In the genomic region with DNA sequence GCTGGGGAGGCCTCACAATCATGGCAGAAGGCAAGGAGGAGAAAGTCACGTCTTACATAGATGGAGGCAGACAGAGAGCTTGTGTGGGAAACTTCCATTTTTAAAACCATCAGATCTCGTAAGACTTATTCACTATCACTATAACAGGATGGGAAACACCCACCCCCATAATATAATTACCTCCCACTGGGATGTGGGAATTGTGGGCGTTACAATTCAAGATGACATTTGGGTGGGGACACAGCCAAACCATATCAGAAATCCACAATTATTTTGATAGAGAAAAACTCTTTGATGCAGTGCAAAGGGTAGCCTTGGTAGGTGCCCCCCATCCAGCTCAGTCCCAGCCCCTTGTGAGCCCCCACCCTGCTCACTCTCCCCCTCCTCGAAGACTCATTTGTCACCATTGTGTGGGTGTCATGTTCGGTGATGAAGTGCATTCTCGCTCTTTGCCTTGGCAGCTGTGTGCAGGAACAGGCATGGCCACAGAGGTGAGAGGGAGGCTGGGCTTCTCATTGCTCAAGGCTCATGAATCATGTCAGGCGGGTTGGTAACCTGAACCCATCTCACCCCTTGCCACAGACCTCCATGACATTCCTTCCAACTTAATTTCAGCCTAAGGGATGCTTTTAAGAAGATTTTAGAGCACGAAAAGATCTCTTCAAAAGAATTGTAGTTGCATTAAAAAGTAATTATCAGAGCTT, we compare ENCODE assay signal across 31 cellular contexts.
DNase-seq lines count a peak whose midpoint lies in the region; ATAC-seq and TF ChIP-seq lines count a peak whose summit lies in the region.
"Had no signal": no experiment of that assay in that cellular context is flagged by ENCODE, and none has a peak within 500 bp of the region (broad histone marks: within the 10 kb centered on the region; RNA-seq: fewer than 3 reads in every experiment).

No MANE protein-coding gene starts in this region.

- H3K27ac Mint-ChIP-seq in endodermal cell: no peak overlapping the region
- H3K27ac Mint-ChIP-seq: activated naive CD8-positive, alpha-beta T cell; activated T-helper 2 cell treated with anti-CD3 and anti-CD28 coated beads, Interferon-gamma antibody, Interleukin-2, Interleukin-4, amounts not matched to agents 10 μg/mL and 5 μg/mL and 100 μg/mL, durations not matched to agents 14 hours and 24 hours and 36 hours; IgD-negative memory B cell; immature natural killer cell; nephron had no signal

- H3K4me3 ChIP-seq in endodermal cell (ENCODE audit: low read length): no peak overlapping the region
- no peak overlapping the region for H3K4me3 ChIP-seq in neuronal stem cell (ENCODE audit: low read length in 2 of 2)
- H3K4me3 ChIP-seq: ascending aorta, BLaER1, GM12878, hepatocyte, MG63, right lobe of liver had no signal

- H3K79me1 ChIP-seq in neuronal stem cell (ENCODE audit: low read depth, low read length): no peaks in the 10 kb centered on the region

- no peak overlapping the region for H3K4ac ChIP-seq in neuronal stem cell (ENCODE audit: low read length)

- H3K4me2 ChIP-seq in neuronal stem cell (ENCODE audit: insufficient read depth, low read length, poor library complexity, severe bottlenecking): no peak overlapping the region
- H3K4me2 ChIP-seq: BLaER1, hepatocyte had no signal

- H3K18ac ChIP-seq in neuronal stem cell (ENCODE audit: low read length): no peak overlapping the region

- H3K4me3 Mint-ChIP-seq in endodermal cell: no peak overlapping the region
- H3K4me3 Mint-ChIP-seq: activated naive CD8-positive, alpha-beta T cell; IgD-negative memory B cell; immature natural killer cell; nephron had no signal

- ATAC-seq in left ventricle myocardium superior (no peak), GM21528 (IDR thresholded peaks at IDR 0.05; ENCODE audit: low FRiP score, unreplicated experiment) (no peak), GM19467 (IDR thresholded peaks at IDR 0.05; ENCODE audit: unreplicated experiment) (no peak)
- ATAC-seq: GM12878; right lobe of liver; stimulated activated naive CD8-positive, alpha-beta T cell treated with anti-CD3 and anti-CD28 coated beads, Interleukin-15, Interleukin-2, amounts not matched to agents 100 U/mL and 50 U/mL, for 24 hours had no signal

- H3K9ac ChIP-seq in endodermal cell (ENCODE audit: extremely low read depth, low read length, poor library complexity, severe bottlenecking) (no peak overlapping the region), neuronal stem cell (ENCODE audit: low read depth, low read length, poor library complexity) (no peak overlapping the region)
- H3K9ac ChIP-seq: BLaER1 had no signal

- H4K8ac ChIP-seq in neuronal stem cell (ENCODE audit: low read depth, low read length): no peak overlapping the region

- no peaks in the 10 kb centered on the region for H3K4me1 Mint-ChIP-seq in endodermal cell
- H3K4me1 Mint-ChIP-seq: IgD-negative memory B cell, immature natural killer cell, nephron had no signal

- H2BK5ac ChIP-seq in neuronal stem cell (ENCODE audit: low read length): no peak overlapping the region

- 83 to 91% methylated on average over 1 to 8 of the region's 8 CpGs for WGBS in endodermal cell (ENCODE audit: insufficient coverage in 1 of 2, insufficient read length in 1 of 2), 2 experiments
- no CpG with 5 or more reads among the region's 8 CpGs for WGBS in neuronal stem cell (ENCODE audit: extremely low coverage in 2 of 2, insufficient read length in 2 of 2, insufficient replicate concordance in 1 of 2), 2 donors

- DNase-seq in HT1080 (ENCODE audit: low read depth): peak; percentile 52
- peak; percentile 63 for DNase-seq in NCI-H510A (lab: John Stamatoyannopoulos, UW)
- DNase-seq in endodermal cell: peak; percentile 23
- DNase-seq in neuronal stem cell (ENCODE audit: low spot score): no peak
- DNase-seq in SIG-M5 treated with dmso at 0.1 percent for 504 hours (lab: John Stamatoyannopoulos, UW; ENCODE audit: unreplicated experiment): no peak
- no peak for DNase-seq in left ventricle myocardium superior
- DNase-seq: ACHN; activated CD4-positive, alpha-beta T cell treated with anti-CD3 and anti-CD28 coated beads, Interleukin-2, amount 50 U/mL, for 48 hours; activated CD4-positive, CD25-positive, alpha-beta regulatory T cell; activated CD8-positive, alpha-beta memory T cell treated with anti-CD3 and anti-CD28 coated beads, Interleukin-2, amount 50 U/mL, for 48 hours; Caco-2; cerebellar nuclear complex; DND-41; HCEC 1CT; immature natural killer cell; MG63; NCI-H1417 treated with DMSO at 0.1 percent for 48 hours; NCI-H2171; NCI-H69; right lobe of liver; stimulated activated naive CD8-positive, alpha-beta T cell treated with anti-CD3 and anti-CD28 coated beads, Interleukin-15, Interleukin-2, amounts not matched to agents 100 U/mL and 50 U/mL, for 24 hours had no signal

- peaks cover 49% of the 10 kb centered on the region for H3K27me3 Mint-ChIP-seq in endodermal cell (ENCODE audit: insufficient read depth)
- H3K27me3 Mint-ChIP-seq: activated naive CD8-positive, alpha-beta T cell; IgD-negative memory B cell had no signal

- H3K9me3 ChIP-seq in endodermal cell (ENCODE audit: control insufficient read depth, low read length): peaks cover 7% of the 10 kb centered on the region
- peaks cover 5% of the 10 kb centered on the region in 2 donors for H3K9me3 ChIP-seq in neuronal stem cell (replicated peaks in 1 of 2; ENCODE audit: control insufficient read depth in 2 of 2, insufficient read depth in 1 of 2, low read depth in 1 of 2, low read length in 2 of 2)
- H3K9me3 ChIP-seq: Caco-2, MG63, right lobe of liver had no signal

- intact Hi-C loops in left ventricle myocardium superior (cut with micrococcal nuclease): no loop called here

- H2BK120ac ChIP-seq in neuronal stem cell (ENCODE audit: low read depth, low read length): no peak overlapping the region

- peaks cover 42% of the 10 kb centered on the region for H3K27me3 ChIP-seq in endodermal cell (ENCODE audit: control insufficient read depth, insufficient read depth, low read length, poor library complexity, severe bottlenecking)
- no peaks in the 10 kb centered on the region for H3K27me3 ChIP-seq in neuronal stem cell (ENCODE audit: control insufficient read depth in 3 of 3, insufficient read depth in 3 of 3, low read depth in 1 of 3, low read length in 3 of 3)
- H3K27me3 ChIP-seq: ascending aorta, BLaER1, hepatocyte, MG63, right lobe of liver had no signal

- no peak overlapping the region for H3K14ac ChIP-seq in neuronal stem cell (ENCODE audit: low read length)

- TF ChIP-seq CTCF in endodermal cell (conservative IDR thresholded peaks at IDR 0.05): no peak

- H4K91ac ChIP-seq in neuronal stem cell (ENCODE audit: low read depth, low read length, poor library complexity): no peak overlapping the region

- H3K36me3 Mint-ChIP-seq in endodermal cell (ENCODE audit: low read depth): peaks cover 25% of the 10 kb centered on the region

- H3K9me3 Mint-ChIP-seq in endodermal cell: peaks cover 4% of the 10 kb centered on the region

- H3K27ac ChIP-seq in endodermal cell (ENCODE audit: low read depth, low read length) (no peak overlapping the region), neuronal stem cell (replicated peaks; ENCODE audit: low read length) (no peak overlapping the region)
- H3K27ac ChIP-seq: ascending aorta, BLaER1, hepatocyte, right lobe of liver had no signal

- no peak overlapping the region for H2BK12ac ChIP-seq in neuronal stem cell (ENCODE audit: low read length)

- no peak overlapping the region for H2AFZ ChIP-seq in neuronal stem cell (ENCODE audit: low read length)
- H2AFZ ChIP-seq: hepatocyte had no signal

- H3K4me1 ChIP-seq in endodermal cell (ENCODE audit: control insufficient read depth, insufficient read depth, low read length) (no peaks in the 10 kb centered on the region), neuronal stem cell (ENCODE audit: control insufficient read depth in 2 of 2, insufficient read depth in 1 of 2, low read depth in 1 of 2, low read length in 2 of 2) (no peaks in the 10 kb centered on the region)
- H3K4me1 ChIP-seq: ascending aorta, Caco-2, right lobe of liver had no signal

- peak overlapping the region; percentile 8 for H3K23ac ChIP-seq in neuronal stem cell (ENCODE audit: low read depth, low read length, poor library complexity)

- H3K36me3 ChIP-seq in endodermal cell (ENCODE audit: control insufficient read depth, insufficient read depth, low read length): no peaks in the 10 kb centered on the region
- no peaks in the 10 kb centered on the region for H3K36me3 ChIP-seq in neuronal stem cell (replicated peaks in 1 of 2; ENCODE audit: control insufficient read depth in 2 of 2, insufficient read depth in 2 of 2, low read length in 2 of 2)
- H3K36me3 ChIP-seq: right lobe of liver had no signal

- H2BK15ac ChIP-seq in neuronal stem cell (ENCODE audit: low read length): no peak overlapping the region

- H2AK5ac ChIP-seq in neuronal stem cell (ENCODE audit: low read depth, low read length): no peak overlapping the region

Comparison
In these comparisons a context has a peak if more than half of its experiments do, and no peak if none do; other contexts are left out.
1. DNase-seq: peak in HT1080 (single experiment), NCI-H510A (single experiment) and endodermal cell (single experiment); none in neuronal stem cell (single experiment), SIG-M5 treated with dmso at 0.1 percent for 504 hours (single experiment) and left ventricle myocardium superior (single experiment).